8 cellular contexts compared by ENCODE assay signal in genomic region chr3:110626652-110627101, GRCh38.
A peak's percentile ranks its signal among the peaks of the same experiment; 100 is the strongest.
DNase-seq lines count a peak whose midpoint lies in the region; ATAC-seq and TF ChIP-seq lines count a peak whose summit lies in the region.
"Not testable (repeated sequence)": the region's sequence is repeated elsewhere in the genome, so short reads cannot be mapped to it uniquely, and the experiment has no call there.

No MANE protein-coding gene starts in this region.

- CTCF ChIA-PET in PC-9 (lab: Charles Lee); activated CD4-positive, alpha-beta T cell treated with anti-CD3 and anti-CD28 coated beads, Interleukin-2, amount 10 ng/mL, durations not matched to agents 7 days and 5 days (lab: Charles Lee): not testable (repeated sequence)

- peak overlapping the region; percentile 78 for H3K27ac ChIP-seq in DND-41 (ENCODE audit: low read length)
- H3K27ac ChIP-seq in PC-9, foreskin keratinocyte: not testable (repeated sequence)

- BruUV-seq in PC-9 (replicated peaks; lab: Mats Ljungman, UMichigan), result not testable (repeated sequence)

- peak overlapping the region in 1 of 2 experiments; percentile 47; a peak in 2 of 4 replicates for H3K4me3 ChIP-seq in DND-41 (ENCODE audit: low read depth in 1 of 2, low read length in 2 of 2)
- not testable (repeated sequence) for H3K4me3 ChIP-seq in PC-9

- POLR2A ChIA-PET in PC-9 (lab: Charles Lee; ENCODE audit: unreplicated experiment); activated CD4-positive, alpha-beta T cell treated with anti-CD3 and anti-CD28 coated beads, Interleukin-2, amount 10 ng/mL, durations not matched to agents 7 days and 5 days (lab: Charles Lee); activated naive CD8-positive, alpha-beta T cell treated with anti-CD3 and anti-CD28 coated beads, Interleukin-2, amount 10 ng/mL, durations not matched to agents 7 days and 5 days (lab: Charles Lee): not testable (repeated sequence)

- not testable (repeated sequence) for H3K9me2 ChIP-seq in PC-9 (ENCODE audit: insufficient read depth)

- H3F3A ChIP-seq in PC-9 (ENCODE audit: insufficient read depth, low read depth), result not testable (repeated sequence)

- H4K20me1 ChIP-seq in DND-41 (ENCODE audit: insufficient read depth, low read length); PC-9 (ENCODE audit: insufficient read depth): not testable (repeated sequence)

- peak overlapping the region; percentile 36 for H3K9ac ChIP-seq in DND-41 (ENCODE audit: low read depth, low read length)

- not testable (repeated sequence) for H3K27me3 ChIP-seq in DND-41 (ENCODE audit: insufficient read depth, low read length, poor library complexity); PC-9 (ENCODE audit: insufficient read depth, low read depth); foreskin keratinocyte

- peak; percentile 93 for ATAC-seq in DND-41 (ENCODE audit: insufficient read depth, low read depth)
- ATAC-seq in HG02610 (IDR thresholded peaks at IDR 0.05; ENCODE audit: unreplicated experiment), result peak; percentile 52
- peak; percentile 77 for ATAC-seq in activated naive CD8-positive, alpha-beta T cell treated with anti-CD3 and anti-CD28 coated beads, Interleukin-2, amount 10 ng/mL, durations not matched to agents 7 days and 5 days (ENCODE audit: low read depth)
- peak; percentile 24 for ATAC-seq in foreskin keratinocyte
- ATAC-seq in natural killer cell treated with Interleukin-12 subunit alpha and Interleukin-12 subunit beta and Interleukin-15 and Interleukin-18, amount 100 ng/mL, for 72 hours, result peak in 1 of 2 donors; percentile 65

- H2AFZ ChIP-seq in DND-41 (ENCODE audit: low read depth, low read length), result peak overlapping the region; percentile 72
- H2AFZ ChIP-seq in PC-9, result not testable (repeated sequence)

- not testable (repeated sequence) for H3K4me1 Mint-ChIP-seq in activated CD4-positive, alpha-beta T cell treated with anti-CD3 and anti-CD28 coated beads, Interleukin-2, amount 10 ng/mL, durations not matched to agents 7 days and 5 days; activated naive CD8-positive, alpha-beta T cell treated with anti-CD3 and anti-CD28 coated beads, Interleukin-2, amount 10 ng/mL, durations not matched to agents 7 days and 5 days
- peaks cover 4 to 14% of the 10 kb centered on the region in 2 donors for H3K4me1 Mint-ChIP-seq in natural killer cell treated with Interleukin-12 subunit alpha and Interleukin-12 subunit beta and Interleukin-15 and Interleukin-18, amount 100 ng/mL, for 72 hours (ENCODE audit: low read depth in 2 of 2)

- not testable (repeated sequence) for H3K36me3 ChIP-seq in DND-41 (ENCODE audit: insufficient read depth, low read length); PC-9 (ENCODE audit: low read depth)

- H3K4me1 ChIP-seq in DND-41 (ENCODE audit: insufficient read depth, low read length), result peaks cover 34% of the 10 kb centered on the region
- not testable (repeated sequence) for H3K4me1 ChIP-seq in PC-9 (replicated peaks; ENCODE audit: insufficient read depth); foreskin keratinocyte

- H3K79me2 ChIP-seq in DND-41 (ENCODE audit: insufficient read depth, low read length); PC-9 (ENCODE audit: low read depth): not testable (repeated sequence)

- DNase-seq in A172 (ENCODE audit: low spot score), result peak; percentile 43
- peak; percentile 86 for DNase-seq in DND-41
- not testable (repeated sequence) for DNase-seq in PC-9; activated naive CD8-positive, alpha-beta T cell treated with anti-CD3 and anti-CD28 coated beads, Interleukin-2, amount 10 ng/mL, durations not matched to agents 7 days and 5 days
- peak; percentile 7 for DNase-seq in activated CD4-positive, alpha-beta T cell treated with anti-CD3 and anti-CD28 coated beads, Interleukin-2, amount 10 ng/mL, durations not matched to agents 7 days and 5 days
- peak in 1 of 2 donors; percentile 13 for DNase-seq in foreskin keratinocyte
- DNase-seq in natural killer cell treated with Interleukin-12 subunit alpha and Interleukin-12 subunit beta and Interleukin-15 and Interleukin-18, amount 100 ng/mL, for 72 hours (ENCODE audit: low spot score), result peak; percentile 58

- H3K4me2 ChIP-seq in DND-41 (ENCODE audit: insufficient read depth, low read length), result peak overlapping the region; percentile 55
- 0 out of 2 replicates have a peak overlapping the region, but pooled peaks have one; percentile 13 for H3K4me2 ChIP-seq in PC-9

- peak overlapping the region; percentile 41 for H3K27ac Mint-ChIP-seq in activated CD4-positive, alpha-beta T cell treated with anti-CD3 and anti-CD28 coated beads, Interleukin-2, amount 10 ng/mL, durations not matched to agents 7 days and 5 days
- H3K27ac Mint-ChIP-seq in activated naive CD8-positive, alpha-beta T cell treated with anti-CD3 and anti-CD28 coated beads, Interleukin-2, amount 10 ng/mL, durations not matched to agents 7 days and 5 days, result peak overlapping the region; percentile 54
- peak overlapping the region in 1 of 2 donors; percentile 15 for H3K27ac Mint-ChIP-seq in natural killer cell treated with Interleukin-12 subunit alpha and Interleukin-12 subunit beta and Interleukin-15 and Interleukin-18, amount 100 ng/mL, for 72 hours

- not testable (repeated sequence) for H3K27me3 Mint-ChIP-seq in activated CD4-positive, alpha-beta T cell treated with anti-CD3 and anti-CD28 coated beads, Interleukin-2, amount 10 ng/mL, durations not matched to agents 7 days and 5 days; activated naive CD8-positive, alpha-beta T cell treated with anti-CD3 and anti-CD28 coated beads, Interleukin-2, amount 10 ng/mL, durations not matched to agents 7 days and 5 days; natural killer cell treated with Interleukin-12 subunit alpha and Interleukin-12 subunit beta and Interleukin-15 and Interleukin-18, amount 100 ng/mL, for 72 hours

- not testable (repeated sequence) for TF ChIP-seq CTCF in DND-41 (IDR thresholded peaks at IDR 0.05; ENCODE audit: borderline replicate concordance, extremely low read depth, low read length, poor library complexity, severe bottlenecking); PC-9 (conservative IDR thresholded peaks at IDR 0.05); foreskin keratinocyte (conservative IDR thresholded peaks at IDR 0.05)

- not testable (repeated sequence) for H3K36me3 Mint-ChIP-seq in activated CD4-positive, alpha-beta T cell treated with anti-CD3 and anti-CD28 coated beads, Interleukin-2, amount 10 ng/mL, durations not matched to agents 7 days and 5 days (ENCODE audit: low read depth); activated naive CD8-positive, alpha-beta T cell treated with anti-CD3 and anti-CD28 coated beads, Interleukin-2, amount 10 ng/mL, durations not matched to agents 7 days and 5 days; natural killer cell treated with Interleukin-12 subunit alpha and Interleukin-12 subunit beta and Interleukin-15 and Interleukin-18, amount 100 ng/mL, for 72 hours

- H3K4me3 Mint-ChIP-seq in activated CD4-positive, alpha-beta T cell treated with anti-CD3 and anti-CD28 coated beads, Interleukin-2, amount 10 ng/mL, durations not matched to agents 7 days and 5 days, result not testable (repeated sequence)
- peak overlapping the region; percentile 77 for H3K4me3 Mint-ChIP-seq in activated naive CD8-positive, alpha-beta T cell treated with anti-CD3 and anti-CD28 coated beads, Interleukin-2, amount 10 ng/mL, durations not matched to agents 7 days and 5 days
- peak overlapping the region; percentile 45 for H3K4me3 Mint-ChIP-seq in natural killer cell treated with Interleukin-12 subunit alpha and Interleukin-12 subunit beta and Interleukin-15 and Interleukin-18, amount 100 ng/mL, for 72 hours

- intact Hi-C loops in PC-9 (cut with micrococcal nuclease; ENCODE audit: unreplicated experiment), result not testable (repeated sequence)

- H3K9me3 Mint-ChIP-seq in activated CD4-positive, alpha-beta T cell treated with anti-CD3 and anti-CD28 coated beads, Interleukin-2, amount 10 ng/mL, durations not matched to agents 7 days and 5 days; activated naive CD8-positive, alpha-beta T cell treated with anti-CD3 and anti-CD28 coated beads, Interleukin-2, amount 10 ng/mL, durations not matched to agents 7 days and 5 days; natural killer cell treated with Interleukin-12 subunit alpha and Interleukin-12 subunit beta and Interleukin-15 and Interleukin-18, amount 100 ng/mL, for 72 hours: not testable (repeated sequence)

- H3K9me3 ChIP-seq in DND-41 (ENCODE audit: insufficient read depth, low read length, severe bottlenecking); PC-9 (ENCODE audit: insufficient read depth, low read depth): not testable (repeated sequence)
